ENCODE assay signal across 12 cellular contexts in the genomic region with DNA sequence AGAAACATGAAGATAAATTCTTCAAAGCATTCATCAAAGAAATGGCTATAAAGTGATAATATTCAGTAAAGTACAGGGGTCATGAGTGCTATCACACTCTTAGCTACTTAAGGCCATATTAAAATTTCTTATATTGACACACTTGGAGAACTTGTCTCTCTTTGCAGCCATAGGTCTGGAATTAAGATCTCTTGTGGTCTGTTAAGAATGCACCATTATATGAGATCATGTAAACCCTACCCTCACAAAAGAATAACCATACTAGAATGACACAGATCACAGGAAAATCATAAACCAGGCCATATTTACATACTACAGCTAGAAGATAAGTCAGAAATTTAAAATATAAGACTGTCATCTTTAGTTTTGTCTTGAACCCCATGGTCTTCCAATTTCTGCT.
DNase-seq lines count a peak whose midpoint lies in the region; ATAC-seq and TF ChIP-seq lines count a peak whose summit lies in the region.
"Had no signal": no experiment of that assay in that cellular context is flagged by ENCODE, and none has a peak within 500 bp of the region (broad histone marks: within the 10 kb centered on the region; RNA-seq: fewer than 3 reads in every experiment).

No MANE protein-coding gene starts in this region.

- H3K9me3 Mint-ChIP-seq in mesothelial cell of epicardium: peaks cover 18% of the 10 kb centered on the region

- CTCF ChIA-PET in SK-N-SH (lab: Yijun Ruan, JAX): no interaction called here
- CTCF ChIA-PET in HEK293T (lab: Yijun Ruan, JAX): no interaction called here
- CTCF ChIA-PET in A673 (lab: Charles Lee): no interaction called here

- POLR2A ChIA-PET in SK-N-SH (lab: Yijun Ruan, JAX): no interaction called here
- POLR2A ChIA-PET in HEK293T (lab: Yijun Ruan, JAX): no interaction called here
- POLR2A ChIA-PET in A673 (lab: Charles Lee; ENCODE audit: low non-redundant PET): no interaction called here

- H3K27me3 Mint-ChIP-seq in mesothelial cell of epicardium (ENCODE audit: low read depth): no peaks in the 10 kb centered on the region
- H3K27me3 Mint-ChIP-seq: CD4-positive, alpha-beta T cell had no signal

- H3F3A ChIP-seq in SK-N-SH (replicated peaks; ENCODE audit: insufficient read depth): peaks cover 9% of the 10 kb centered on the region

- peak; percentile 50 for ATAC-seq in foreskin keratinocyte
- ATAC-seq in GM18858 (IDR thresholded peaks at IDR 0.05; ENCODE audit: unreplicated experiment): no peak

- no TSS peak for BruUV-seq in A673 (replicated peaks; lab: Mats Ljungman, UMichigan)

- H3K9me3 ChIP-seq in SK-N-SH (no peaks in the 10 kb centered on the region), A673 (ENCODE audit: low read depth, low read length, poor library complexity, severe bottlenecking) (peaks cover 5% of the 10 kb centered on the region)
- H3K9me3 ChIP-seq: Caco-2 had no signal

- H3K4me3 ChIP-seq in SK-N-SH (ENCODE audit: low read depth in 2 of 2, low read length in 1 of 2) (no peak overlapping the region), A673 (ENCODE audit: low read depth, low read length, poor library complexity, severe bottlenecking) (no peak overlapping the region)

- H3K27ac Mint-ChIP-seq in mesothelial cell of epicardium: peak overlapping the region; percentile 87
- H3K27ac Mint-ChIP-seq: CD4-positive, alpha-beta T cell; H9 had no signal

- peaks cover 16% of the 10 kb centered on the region for H3K36me3 Mint-ChIP-seq in mesothelial cell of epicardium

- DNase-seq in SK-N-SH (no peak), foreskin keratinocyte (peak in 1 of 2 donors; percentile 34), mesothelial cell of epicardium (ENCODE audit: low spot score in 2 of 2, unreplicated experiment in 2 of 2) (no peak), HEK293T (ENCODE audit: extremely low spot score) (no peak), A673 (ENCODE audit: low spot score) (no peak)
- DNase-seq in activated CD4-positive, alpha-beta T cell treated with anti-CD3 and anti-CD28 coated beads, Interleukin-2, amount 50 U/mL, for 1 hour: no peak
- DNase-seq: AML-193; Caco-2; CD4-positive, alpha-beta T cell; H9 had no signal

- TF ChIP-seq CTCF in SK-N-SH (IDR thresholded peaks at IDR 0.05) (no peak), foreskin keratinocyte (conservative IDR thresholded peaks at IDR 0.05) (no peak), mesothelial cell of epicardium (IDR thresholded peaks at IDR 0.05; ENCODE audit: unreplicated experiment) (no peak), A673 (conservative IDR thresholded peaks at IDR 0.05; ENCODE audit: low read depth, low read length) (no peak)

- no peak overlapping the region for H3K4me2 ChIP-seq in SK-N-SH

- no peaks in the 10 kb centered on the region for H3K9me2 ChIP-seq in SK-N-SH

- no peaks in the 10 kb centered on the region for H3K79me2 ChIP-seq in SK-N-SH (ENCODE audit: insufficient read depth)

- TF ChIP-seq EP300 in SK-N-SH (IDR thresholded peaks at IDR 0.05; ENCODE audit: borderline replicate concordance in 1 of 2, low read depth in 1 of 2, low read length in 1 of 2): no peak

- H3K9ac ChIP-seq in SK-N-SH: no peak overlapping the region

- H3K36me3 ChIP-seq in SK-N-SH (replicated peaks in 1 of 2; ENCODE audit: control insufficient read depth in 1 of 2, insufficient read depth in 2 of 2, low read length in 1 of 2): no peaks in the 10 kb centered on the region
- no peaks in the 10 kb centered on the region for H3K36me3 ChIP-seq in A673 (ENCODE audit: insufficient read depth, low read length, poor library complexity, severe bottlenecking)

- H3K4me3 Mint-ChIP-seq in mesothelial cell of epicardium: no peak overlapping the region
- H3K4me3 Mint-ChIP-seq: CD4-positive, alpha-beta T cell; H9 had no signal

- TF ChIP-seq RAD21 in SK-N-SH (IDR thresholded peaks at IDR 0.05; ENCODE audit: low read length): no peak

- H3K27me3 ChIP-seq in SK-N-SH (ENCODE audit: insufficient read depth) (no peaks in the 10 kb centered on the region), foreskin keratinocyte (no peaks in the 10 kb centered on the region), A673 (replicated peaks; ENCODE audit: insufficient read depth, low read depth, low read length, poor library complexity) (no peaks in the 10 kb centered on the region)

- H2AFZ ChIP-seq in SK-N-SH (ENCODE audit: low read depth): 0 out of 2 replicates have a peak overlapping the region, but pooled peaks have one; percentile 15

- intact Hi-C loops in A673 (cut with micrococcal nuclease; ENCODE audit: unreplicated experiment): no loop called here

- H3K4me1 Mint-ChIP-seq in mesothelial cell of epicardium: peaks cover 46% of the 10 kb centered on the region
- H3K4me1 Mint-ChIP-seq: H9 had no signal

- H3K27ac ChIP-seq in SK-N-SH (ENCODE audit: low read depth in 2 of 2, low read length in 1 of 2) (no peak overlapping the region), foreskin keratinocyte (no peak overlapping the region), A673 (ENCODE audit: low read depth, low read length, poor library complexity, severe bottlenecking) (no peak overlapping the region)
- H3K27ac ChIP-seq: C4-2B had no signal

- H3K4me1 ChIP-seq in SK-N-SH (ENCODE audit: control insufficient read depth in 1 of 2, insufficient read depth in 2 of 2, low read depth in 1 of 2, low read length in 1 of 2) (peaks cover 0 to 5% of the 10 kb centered on the region in 2 experiments; a peak in 2 of 4 replicates), foreskin keratinocyte (peaks cover 20% of the 10 kb centered on the region), A673 (ENCODE audit: insufficient read depth, low read length, poor library complexity, severe bottlenecking) (no peaks in the 10 kb centered on the region)
- H3K4me1 ChIP-seq: Caco-2 had no signal

- no peaks in the 10 kb centered on the region for H4K20me1 ChIP-seq in SK-N-SH (ENCODE audit: insufficient read depth)

TF ChIP-seq in SK-N-SH, 30 proteins besides CTCF, POLR2A, EP300 and RAD21 (continues in another document):
- TF ChIP-seq, protein P1, sequence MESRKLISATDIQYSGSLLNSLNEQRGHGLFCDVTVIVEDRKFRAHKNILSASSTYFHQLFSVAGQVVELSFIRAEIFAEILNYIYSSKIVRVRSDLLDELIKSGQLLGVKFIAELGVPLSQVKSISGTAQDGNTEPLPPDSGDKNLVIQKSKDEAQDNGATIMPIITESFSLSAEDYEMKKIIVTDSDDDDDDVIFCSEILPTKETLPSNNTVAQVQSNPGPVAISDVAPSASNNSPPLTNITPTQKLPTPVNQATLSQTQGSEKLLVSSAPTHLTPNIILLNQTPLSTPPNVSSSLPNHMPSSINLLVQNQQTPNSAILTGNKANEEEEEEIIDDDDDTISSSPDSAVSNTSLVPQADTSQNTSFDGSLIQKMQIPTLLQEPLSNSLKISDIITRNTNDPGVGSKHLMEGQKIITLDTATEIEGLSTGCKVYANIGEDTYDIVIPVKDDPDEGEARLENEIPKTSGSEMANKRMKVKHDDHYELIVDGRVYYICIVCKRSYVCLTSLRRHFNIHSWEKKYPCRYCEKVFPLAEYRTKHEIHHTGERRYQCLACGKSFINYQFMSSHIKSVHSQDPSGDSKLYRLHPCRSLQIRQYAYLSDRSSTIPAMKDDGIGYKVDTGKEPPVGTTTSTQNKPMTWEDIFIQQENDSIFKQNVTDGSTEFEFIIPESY (IDR thresholded peaks at IDR 0.05; ENCODE audit: borderline replicate concordance, low read depth): no peak
- TF ChIP-seq RFX5 (IDR thresholded peaks at IDR 0.05; ENCODE audit: low read length) (no peak), GATA2 (CRISPR knock-in tag; IDR thresholded peaks at IDR 0.05) (no peak), ELF1 (IDR thresholded peaks at IDR 0.05) (no peak), FOSL2 (IDR thresholded peaks at IDR 0.05; ENCODE audit: borderline replicate concordance, low read depth) (no peak), RCOR1 (IDR thresholded peaks at IDR 0.05; ENCODE audit: low read length) (no peak), EZH2phosphoT487 (IDR thresholded peaks at IDR 0.05; ENCODE audit: borderline replicate concordance, low read depth) (no peak), MXI1 (IDR thresholded peaks at IDR 0.05; ENCODE audit: low read depth, low read length) (no peak), TEAD4 (IDR thresholded peaks at IDR 0.05; ENCODE audit: borderline replicate concordance, insufficient read depth) (no peak)

TF ChIP-seq in HEK293T, 16 proteins besides CTCF, POLR2A, EP300 and RAD21:
- TF ChIP-seq ARNT (IDR thresholded peaks at IDR 0.05) (no peak), BHLHE40 (IDR thresholded peaks at IDR 0.05; ENCODE audit: borderline replicate concordance) (no peak), LEF1 (IDR thresholded peaks at IDR 0.05; ENCODE audit: borderline replicate concordance) (no peak), SUZ12 (IDR thresholded peaks at IDR 0.05) (no peak), FOXK2 (IDR thresholded peaks at IDR 0.05) (no peak), SP1 (IDR thresholded peaks at IDR 0.05) (no peak)
